In the genomic region with DNA sequence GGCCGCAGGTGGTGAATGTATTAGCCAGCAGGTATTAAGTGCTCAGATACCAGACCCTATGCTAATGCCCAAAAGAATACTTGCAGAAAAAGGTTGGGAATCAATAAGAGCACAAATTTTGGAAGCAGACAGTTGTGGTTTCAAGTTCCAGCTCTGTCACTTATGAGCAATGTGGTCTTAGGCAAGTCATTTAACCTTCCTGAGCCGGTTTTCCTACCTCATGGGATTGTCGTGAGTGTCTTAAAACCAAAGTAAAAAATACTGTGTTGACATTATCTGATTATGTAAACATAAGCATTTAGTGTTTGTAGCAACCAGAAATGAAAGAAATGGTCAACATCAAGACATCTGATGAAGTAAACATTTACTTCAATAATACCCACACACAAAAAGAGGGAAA, we compare ENCODE assay signal across 28 cellular contexts.
"Had no signal": no experiment of that assay in that cellular context is flagged by ENCODE, and none has a peak within 500 bp of the region (broad histone marks: within the 10 kb centered on the region; RNA-seq: fewer than 3 reads in every experiment).

No MANE protein-coding gene starts in this region.

- H3K27ac ChIP-seq: ascending aorta, breast epithelium, cardiac muscle cell, colonic mucosa, esophagus muscularis mucosa, foreskin keratinocyte, gastrocnemius medialis, heart left ventricle had no signal

- ATAC-seq: activated CD4-positive, alpha-beta T cell treated with anti-CD3 and anti-CD28 coated beads for 36 hours; activated naive CD4-positive, alpha-beta T cell treated with anti-CD3 and anti-CD28 coated beads, Interleukin-2, amount 50 U/mL, for 72 hours; activated T-cell treated with anti-CD3 and anti-CD28 coated beads, Interleukin-2, amount 50 U/mL, for 72 hours; foreskin keratinocyte; gastrocnemius medialis; heart left ventricle had no signal

- H3K27me3 ChIP-seq: ascending aorta, breast epithelium, cardiac muscle cell, colonic mucosa, esophagus muscularis mucosa, gastrocnemius medialis, heart left ventricle had no signal

- H3K9me3 ChIP-seq: ascending aorta, breast epithelium, colonic mucosa, esophagus muscularis mucosa, gastrocnemius medialis, heart left ventricle had no signal

- DNase-seq: activated CD4-positive, alpha-beta memory T cell treated with anti-CD3 and anti-CD28 coated beads, Interleukin-2, amount 10 ng/mL, durations not matched to agents 7 days and 5 days; activated CD4-positive, alpha-beta T cell treated with anti-CD3 and anti-CD28 coated beads for 36 hours; activated CD4-positive, alpha-beta T cell treated with anti-CD3 and anti-CD28 coated beads, Interleukin-2, amount 10 ng/mL, durations not matched to agents 24 days and 14 days; activated CD4-positive, CD25-positive, alpha-beta regulatory T cell; activated CD4-positive, CD25-positive, alpha-beta regulatory T cell treated with anti-CD3 and anti-CD28 coated beads, Interleukin-2, amount 50 U/mL, for 72 hours; activated CD8-positive, alpha-beta memory T cell treated with anti-CD3 and anti-CD28 coated beads, Interleukin-2, amount 50 U/mL, for 48 hours; activated gamma-delta T cell; activated naive CD4-positive, alpha-beta T cell; activated naive CD4-positive, alpha-beta T cell treated with anti-CD3 and anti-CD28 coated beads, Interleukin-2, amount 10 ng/mL, durations not matched to agents 7 days and 5 days; activated naive CD8-positive, alpha-beta T cell treated with anti-CD3 and anti-CD28 coated beads, Interleukin-2, amount 10 ng/mL, durations not matched to agents 7 days and 5 days; activated T-cell treated with anti-CD3 and anti-CD28 coated beads for 4 hours; activated T-cell treated with anti-CD3 and anti-CD28 coated beads, Interleukin-2, amount 50 U/mL, for 24 hours; activated T-cell treated with anti-CD3 and anti-CD28 coated beads, Interleukin-2, amount 50 U/mL, for 72 hours; central memory CD4-positive, alpha-beta T cell; cerebellar nuclear complex; colonic mucosa; effector CD8-positive, alpha-beta T cell; erythroblast; foreskin keratinocyte; gastrocnemius medialis; glutamatergic neuron; heart left ventricle; T-helper 2 cell had no signal

- H3K36me3 ChIP-seq: ascending aorta, breast epithelium, cardiac muscle cell, colonic mucosa, esophagus muscularis mucosa, gastrocnemius medialis, heart left ventricle had no signal

- H3K4me1 ChIP-seq: ascending aorta, breast epithelium, colonic mucosa, esophagus muscularis mucosa, foreskin keratinocyte, gastrocnemius medialis, heart left ventricle had no signal

- H3K4me3 ChIP-seq: ascending aorta, breast epithelium, cardiac muscle cell, colonic mucosa, esophagus muscularis mucosa, gastrocnemius medialis, heart left ventricle had no signal
